In genomic region chr18:48095726-48096125, GRCh38 we compare ENCODE assay signal across 15 cellular contexts.
DNase-seq lines count a peak whose midpoint lies in the region; ATAC-seq and TF ChIP-seq lines count a peak whose summit lies in the region.
"Had no signal": no experiment of that assay in that cellular context is flagged by ENCODE, and none has a peak within 500 bp of the region (broad histone marks: within the 10 kb centered on the region; RNA-seq: fewer than 3 reads in every experiment).

No MANE protein-coding gene starts in this region.

- H3K27me3 ChIP-seq in spleen (replicated peaks in 1 of 7), result peaks cover 0 to 12% (median 0%) of the 10 kb centered on the region in 7 donors
- H3K27me3 ChIP-seq: BLaER1 treated with 17β-estradiol and CSF1 and Interleukin-3, amounts not matched to agents 10 nM and 100 nM had no signal

- H3K4me3 Mint-ChIP-seq in naive thymus-derived CD8-positive, alpha-beta T cell, result no peak overlapping the region
- H3K4me3 Mint-ChIP-seq: CD4-positive, CD25-positive, alpha-beta regulatory T cell had no signal

- peaks cover 0 to 1% (median 0%) of the 10 kb centered on the region in 9 donors for H3K9me3 Mint-ChIP-seq in naive thymus-derived CD8-positive, alpha-beta T cell

- POLR2A ChIA-PET in naive thymus-derived CD8-positive, alpha-beta T cell (lab: Charles Lee), result interaction anchor here (0.5 kb wide), 1 partner anchor 501 kb away, joined by 3 read pairs; no protein-coding TSS in a partner anchor

- WGBS in spleen, 5 donors, result 66 to 80% (median 69%) methylated on average over 8 of the region's 8 CpGs

- intact Hi-C loops in spleen (cut with DNase I; ENCODE audit: low total_unique reads), result no loop called here

- H3K27ac ChIP-seq in spleen, result peak overlapping the region in 7 of 8 donors; percentile 38 to 79 (median 58)
- H3K27ac ChIP-seq: BLaER1 treated with 17β-estradiol and CSF1 and Interleukin-3, amounts not matched to agents 10 nM and 100 nM; GM23248 had no signal

- no peaks in the 10 kb centered on the region for H3K36me3 ChIP-seq in spleen
- H3K36me3 ChIP-seq: BLaER1 treated with 17β-estradiol and CSF1 and Interleukin-3, amounts not matched to agents 10 nM and 100 nM had no signal

- DNase-seq in DMS 273 treated with DMSO at 0.1 percent for 48 hours (lab: John Stamatoyannopoulos, UW), result peak; percentile 90
- peak; percentile 96 for DNase-seq in NCI-H2171 treated with DMSO at 0.1 percent for 48 hours (lab: John Stamatoyannopoulos, UW)
- DNase-seq in NCI-H82 treated with DMSO at 0.1 percent for 48 hours (lab: John Stamatoyannopoulos, UW; ENCODE audit: unreplicated experiment), result peak; percentile 81
- no peak for DNase-seq in spleen
- DNase-seq in naive thymus-derived CD8-positive, alpha-beta T cell, result no peak
- no peak for DNase-seq in NCI-H2107 (lab: John Stamatoyannopoulos, UW)
- DNase-seq: ACHN; CD4-positive, CD25-positive, alpha-beta regulatory T cell; DND-41; GM23248 had no signal

- no peak for TF ChIP-seq POLR2A in spleen (IDR thresholded peaks at IDR 0.05)

- peaks cover 7 to 36% (median 10%) of the 10 kb centered on the region in 5 donors for H3K27me3 Mint-ChIP-seq in naive thymus-derived CD8-positive, alpha-beta T cell

- H3K4me3 ChIP-seq in spleen, result no peak overlapping the region
- H3K4me3 ChIP-seq: BLaER1 treated with 17β-estradiol and CSF1 and Interleukin-3, amounts not matched to agents 10 nM and 100 nM; GM12878; GM23248 had no signal

- H3K36me3 Mint-ChIP-seq in naive thymus-derived CD8-positive, alpha-beta T cell, result no peaks in the 10 kb centered on the region
- H3K36me3 Mint-ChIP-seq: CD4-positive, CD25-positive, alpha-beta regulatory T cell; IgD-negative memory B cell had no signal

- no peak for ATAC-seq in naive thymus-derived CD8-positive, alpha-beta T cell
- ATAC-seq in HG03439 (IDR thresholded peaks at IDR 0.05; ENCODE audit: unreplicated experiment), result no peak
- ATAC-seq: GM12878, HCT116 had no signal

- H3K9me3 ChIP-seq in spleen, result no peaks in the 10 kb centered on the region
- H3K9me3 ChIP-seq: BLaER1 treated with 17β-estradiol and CSF1 and Interleukin-3, amounts not matched to agents 10 nM and 100 nM had no signal

- no peaks in the 10 kb centered on the region for H3K4me1 Mint-ChIP-seq in naive thymus-derived CD8-positive, alpha-beta T cell
- H3K4me1 Mint-ChIP-seq: CD4-positive, CD25-positive, alpha-beta regulatory T cell; IgD-negative memory B cell had no signal

- H3K4me1 ChIP-seq in spleen, result peaks cover 0 to 28% (median 2%) of the 10 kb centered on the region in 6 donors

- no peak for TF ChIP-seq CTCF in spleen (IDR thresholded peaks at IDR 0.05 in 8 of 11, conservative IDR thresholded peaks at IDR 0.05 in 3 of 11)

- no peak overlapping the region for H3K27ac Mint-ChIP-seq in naive thymus-derived CD8-positive, alpha-beta T cell
- H3K27ac Mint-ChIP-seq: IgD-negative memory B cell had no signal

Comparison
In these comparisons a context has a peak if more than half of its experiments do, and no peak if none do; other contexts are left out.
1. DNase-seq: peak in DMS 273 treated with DMSO at 0.1 percent for 48 hours (single experiment), NCI-H2171 treated with DMSO at 0.1 percent for 48 hours (single experiment) and NCI-H82 treated with DMSO at 0.1 percent for 48 hours (single experiment); none in spleen (single experiment), naive thymus-derived CD8-positive, alpha-beta T cell (0 of 10) and NCI-H2107 (single experiment).